8 cellular contexts compared by ENCODE assay signal in genomic region chr11:128157423-128158298, GRCh38.
DNase-seq lines count a peak whose midpoint lies in the region; ATAC-seq, FAIRE-seq and TF ChIP-seq lines count a peak whose summit lies in the region.

No MANE protein-coding gene starts in this region.

- H3K4me1 ChIP-seq in Peyer's patch (no peaks in the 10 kb centered on the region), parathyroid adenoma (no peaks in the 10 kb centered on the region), aorta (ENCODE audit: control insufficient read depth in 1 of 2, insufficient read depth in 2 of 2, low read length in 2 of 2) (no peaks in the 10 kb centered on the region)

- H3K27ac Mint-ChIP-seq in activated T-helper 17 cell treated with anti-CD3 and anti-CD28 coated beads, Interleukin-2, amount 50 U/mL, for 72 hours = peak overlapping the region; percentile 23

- no peaks in the 10 kb centered on the region for H3K9me3 Mint-ChIP-seq in activated T-helper 17 cell treated with anti-CD3 and anti-CD28 coated beads, Interleukin-2, amount 50 U/mL, for 72 hours

- peak; percentile 80 for FAIRE-seq in frontal cortex (lab: Jason Lieb, UNC)

- no peaks in the 10 kb centered on the region for H3K9me3 ChIP-seq in Peyer's patch
- H3K9me3 ChIP-seq in parathyroid adenoma (ENCODE audit: control insufficient read depth, low read length) = no peaks in the 10 kb centered on the region
- no peaks in the 10 kb centered on the region for H3K9me3 ChIP-seq in aorta (ENCODE audit: control insufficient read depth, low read length)

- H3K9ac ChIP-seq in parathyroid adenoma = no peak overlapping the region

- no peaks in the 10 kb centered on the region for H3K27me3 ChIP-seq in Peyer's patch
- H3K27me3 ChIP-seq in parathyroid adenoma (ENCODE audit: control insufficient read depth, insufficient read depth, low read length) = no peaks in the 10 kb centered on the region
- H3K27me3 ChIP-seq in aorta (ENCODE audit: control insufficient read depth in 1 of 2, insufficient read depth in 2 of 2, low read length in 1 of 2) = no peaks in the 10 kb centered on the region

- peak overlapping the region; percentile 42 for H3K4me3 ChIP-seq in Jurkat, Clone E6-1 (ENCODE audit: low read length)
- no peak overlapping the region for H3K4me3 ChIP-seq in Peyer's patch
- H3K4me3 ChIP-seq in parathyroid adenoma (ENCODE audit: low read depth, low read length) = peak overlapping the region; percentile 22
- H3K4me3 ChIP-seq in aorta (ENCODE audit: low read length in 2 of 2) = peak overlapping the region in 1 of 2 donors; percentile 26

- H3K79me2 ChIP-seq in parathyroid adenoma = no peaks in the 10 kb centered on the region

- H3K36me3 ChIP-seq in Peyer's patch (no peaks in the 10 kb centered on the region), parathyroid adenoma (ENCODE audit: control insufficient read depth, insufficient read depth, low read length) (no peaks in the 10 kb centered on the region), aorta (ENCODE audit: control insufficient read depth in 1 of 2, insufficient read depth in 2 of 2, low read length in 1 of 2) (no peaks in the 10 kb centered on the region)

- peak overlapping the region; percentile 75 for H2AFZ ChIP-seq in parathyroid adenoma

- DNase-seq in GDM1 (lab: John Stamatoyannopoulos, UW) (peak; percentile 30), Peyer's patch (peak in 2 of 3 donors; percentile 55 to 76), frontal cortex (ENCODE audit: low spot score in 2 of 2) (peak; percentile 3 to 23), aorta (no peak)
- DNase-seq in Jurkat, Clone E6-1 (ENCODE audit: low read depth, low spot score) = peak; percentile 83

- TF ChIP-seq CTCF in Peyer's patch (IDR thresholded peaks at IDR 0.05) (peak; percentile 65 to 90 (median 86)), parathyroid adenoma (IDR thresholded peaks at IDR 0.05) (peak; percentile 71)

- H3K27ac ChIP-seq in Peyer's patch = no peak overlapping the region
- no peak overlapping the region for H3K27ac ChIP-seq in parathyroid adenoma
- no peak overlapping the region for H3K27ac ChIP-seq in aorta (ENCODE audit: low read depth in 1 of 2, low read length in 2 of 2)

- H3K4me1 Mint-ChIP-seq in activated T-helper 17 cell treated with anti-CD3 and anti-CD28 coated beads, Interleukin-2, amount 50 U/mL, for 72 hours = no peaks in the 10 kb centered on the region

- H3K36me3 Mint-ChIP-seq in activated T-helper 17 cell treated with anti-CD3 and anti-CD28 coated beads, Interleukin-2, amount 50 U/mL, for 72 hours (ENCODE audit: low read depth) = no peaks in the 10 kb centered on the region

- H3K27me3 Mint-ChIP-seq in activated T-helper 17 cell treated with anti-CD3 and anti-CD28 coated beads, Interleukin-2, amount 50 U/mL, for 72 hours = no peaks in the 10 kb centered on the region

- 29% methylated on average over 5 of the region's 5 CpGs for WGBS in aorta, 2 donors

- intact Hi-C loops in aorta (cut with DNase I) = loop anchor here (2.0 to 5.0 kb wide), 3 partner anchors 125 to 675 kb away; no protein-coding TSS in a partner anchor

- TF ChIP-seq POLR2A in Peyer's patch (IDR thresholded peaks at IDR 0.05) = no peak

- H3K4me2 ChIP-seq in parathyroid adenoma (ENCODE audit: low read length) = peak overlapping the region; percentile 70

- ATAC-seq in GM21786 (IDR thresholded peaks at IDR 0.05; ENCODE audit: unreplicated experiment) = peak; percentile 91
- ATAC-seq in activated T-helper 17 cell treated with anti-CD3 and anti-CD28 coated beads, Interleukin-2, amount 50 U/mL, for 72 hours (replicated peaks) = peak; percentile 68
- peak; percentile 88 for ATAC-seq in aorta (ENCODE audit: low FRiP score)

- peak overlapping the region; percentile 56 for H3K4me3 Mint-ChIP-seq in activated T-helper 17 cell treated with anti-CD3 and anti-CD28 coated beads, Interleukin-2, amount 50 U/mL, for 72 hours

Comparison
In these comparisons a context has a peak if more than half of its experiments do, and no peak if none do; other contexts are left out.
1. DNase-seq: peak in GDM1 (single experiment), Jurkat, Clone E6-1 (single experiment), Peyer's patch (2 of 3) and frontal cortex (2 of 2); none in aorta (0 of 2).
2. H3K4me3 ChIP-seq: peak in Jurkat, Clone E6-1 (single experiment) and parathyroid adenoma (single experiment); none in Peyer's patch (0 of 4).
3. Peak in every context shown above with its lines, with median percentiles within 50 percentile points of each other: ATAC-seq.